Comparison of ENCODE assay signal across 11 cellular contexts in the genomic region with DNA sequence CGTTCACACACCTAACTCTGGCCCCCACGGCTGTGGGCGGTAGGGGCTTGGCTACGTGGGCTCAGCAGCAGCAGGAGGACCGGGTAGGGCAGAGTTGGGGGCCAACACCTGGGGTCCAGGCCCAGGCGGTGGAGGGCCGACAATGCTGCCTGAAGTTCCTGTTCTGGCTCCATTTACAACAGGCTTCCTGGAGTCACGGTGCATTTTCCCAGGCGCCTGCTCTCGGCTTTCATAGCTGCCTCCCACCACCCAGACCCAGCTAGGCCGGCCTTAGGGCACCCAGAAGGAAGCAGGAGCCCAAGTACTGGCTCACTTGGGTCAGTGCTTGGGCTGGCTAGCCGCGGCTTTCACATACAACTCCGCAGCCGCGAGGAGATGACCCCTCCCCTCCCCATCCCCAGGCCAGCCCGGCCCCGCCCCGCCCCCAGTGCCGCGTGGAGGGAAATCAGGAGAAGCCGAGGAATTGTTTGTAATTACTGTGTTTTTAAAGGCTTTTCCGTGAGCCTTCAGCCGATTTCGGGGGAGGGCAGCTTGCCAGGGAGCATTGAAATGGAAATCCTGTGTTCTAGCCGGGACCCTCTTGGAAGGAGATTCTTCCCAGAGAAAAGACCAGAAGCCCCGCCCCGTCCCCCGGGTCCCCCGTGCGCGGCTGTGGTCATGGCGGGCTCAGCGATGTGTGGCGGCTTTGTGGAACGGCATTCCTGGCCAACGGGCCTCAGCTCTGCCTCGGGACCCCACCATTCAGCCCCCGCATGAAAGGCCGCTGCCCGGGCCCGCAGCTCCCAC. TPM values are rescaled to one million over a fixed set of nuclear protein-coding genes. Genes with fewer than 3 reads are reported as not detected.
DNase-seq lines count a peak whose midpoint lies in the region; TF ChIP-seq lines count a peak whose summit lies in the region.
"Had no signal": no experiment of that assay in that cellular context is flagged by ENCODE, and none has a peak within 500 bp of the region (broad histone marks: within the 10 kb centered on the region; RNA-seq: fewer than 3 reads in every experiment).

No MANE protein-coding gene starts in this region.

- intact Hi-C loops in ascending aorta (cut with DNase I): no loop called here

- TF ChIP-seq CTCF in ascending aorta (IDR thresholded peaks at IDR 0.05): no peak
- TF ChIP-seq CTCF in right atrium auricular region (IDR thresholded peaks at IDR 0.05): no peak
- TF ChIP-seq CTCF in parathyroid adenoma (IDR thresholded peaks at IDR 0.05): no peak

- no peaks in the 10 kb centered on the region for H3K4me1 ChIP-seq in ascending aorta
- no peaks in the 10 kb centered on the region for H3K4me1 ChIP-seq in right atrium auricular region
- H3K4me1 ChIP-seq in parathyroid adenoma: peaks cover 24% of the 10 kb centered on the region

- H3K27ac ChIP-seq in ascending aorta (no peak overlapping the region), right atrium auricular region (peak overlapping the region; percentile 4 to 58), parathyroid adenoma (peak overlapping the region; percentile 29)

- H3K4me3 ChIP-seq in ascending aorta (peak overlapping the region; percentile 33 to 57), right atrium auricular region (peak overlapping the region; percentile 21 to 37), parathyroid adenoma (ENCODE audit: low read depth, low read length) (no peak overlapping the region)

- H3K9ac ChIP-seq in parathyroid adenoma: no peak overlapping the region

- DNase-seq in AG20443 (ENCODE audit: low spot score) (peak; percentile 12), ascending aorta (ENCODE audit: low spot score in 2 of 2) (no peak), right atrium auricular region (ENCODE audit: low spot score) (no peak), NCI-H2081 treated with DMSO at 0.1 percent for 48 hours (lab: John Stamatoyannopoulos, UW) (no peak), Kasumi-1 (lab: John Stamatoyannopoulos, UW) (no peak), SHP77 treated with DMSO at 0.1 percent for 48 hours (lab: John Stamatoyannopoulos, UW) (no peak)
- DNase-seq in activated CD4-positive, alpha-beta T cell treated with anti-CD3 and anti-CD28 coated beads for 4 hours: no peak
- DNase-seq: GF-D8, NCI-H82, T-helper 2 cell had no signal

- H3K27me3 ChIP-seq in ascending aorta: no peaks in the 10 kb centered on the region
- no peaks in the 10 kb centered on the region for H3K27me3 ChIP-seq in right atrium auricular region
- H3K27me3 ChIP-seq in parathyroid adenoma (ENCODE audit: control insufficient read depth, insufficient read depth, low read length): no peaks in the 10 kb centered on the region

- no peaks in the 10 kb centered on the region for H3K79me2 ChIP-seq in parathyroid adenoma

- H3K4me2 ChIP-seq in parathyroid adenoma (ENCODE audit: low read length): no peak overlapping the region

- no peaks in the 10 kb centered on the region for H3K9me3 ChIP-seq in ascending aorta
- no peaks in the 10 kb centered on the region for H3K9me3 ChIP-seq in right atrium auricular region
- no peaks in the 10 kb centered on the region for H3K9me3 ChIP-seq in parathyroid adenoma (ENCODE audit: control insufficient read depth, low read length)

- peak overlapping the region; percentile 44 for H2AFZ ChIP-seq in parathyroid adenoma

- no peaks in the 10 kb centered on the region for H3K36me3 ChIP-seq in ascending aorta
- H3K36me3 ChIP-seq in right atrium auricular region: no peaks in the 10 kb centered on the region
- H3K36me3 ChIP-seq in parathyroid adenoma (ENCODE audit: control insufficient read depth, insufficient read depth, low read length): no peaks in the 10 kb centered on the region

RNA-seq across cellular contexts. Expression of gene PJA1, which starts 28.5 kb away (rescaled TPM):
- total RNA-seq in ascending aorta: 26.9 TPM
- total RNA-seq in right atrium auricular region: 10 to 100 TPM; 11.7 to 18.8 TPM

Comparison
In these comparisons a context has a peak if more than half of its experiments do, and no peak if none do; other contexts are left out.
1. H3K27ac ChIP-seq: peak in right atrium auricular region (2 of 2) and parathyroid adenoma (single experiment); none in ascending aorta (0 of 2).